1 cellular context compared by ENCODE assay signal in the genomic region with DNA sequence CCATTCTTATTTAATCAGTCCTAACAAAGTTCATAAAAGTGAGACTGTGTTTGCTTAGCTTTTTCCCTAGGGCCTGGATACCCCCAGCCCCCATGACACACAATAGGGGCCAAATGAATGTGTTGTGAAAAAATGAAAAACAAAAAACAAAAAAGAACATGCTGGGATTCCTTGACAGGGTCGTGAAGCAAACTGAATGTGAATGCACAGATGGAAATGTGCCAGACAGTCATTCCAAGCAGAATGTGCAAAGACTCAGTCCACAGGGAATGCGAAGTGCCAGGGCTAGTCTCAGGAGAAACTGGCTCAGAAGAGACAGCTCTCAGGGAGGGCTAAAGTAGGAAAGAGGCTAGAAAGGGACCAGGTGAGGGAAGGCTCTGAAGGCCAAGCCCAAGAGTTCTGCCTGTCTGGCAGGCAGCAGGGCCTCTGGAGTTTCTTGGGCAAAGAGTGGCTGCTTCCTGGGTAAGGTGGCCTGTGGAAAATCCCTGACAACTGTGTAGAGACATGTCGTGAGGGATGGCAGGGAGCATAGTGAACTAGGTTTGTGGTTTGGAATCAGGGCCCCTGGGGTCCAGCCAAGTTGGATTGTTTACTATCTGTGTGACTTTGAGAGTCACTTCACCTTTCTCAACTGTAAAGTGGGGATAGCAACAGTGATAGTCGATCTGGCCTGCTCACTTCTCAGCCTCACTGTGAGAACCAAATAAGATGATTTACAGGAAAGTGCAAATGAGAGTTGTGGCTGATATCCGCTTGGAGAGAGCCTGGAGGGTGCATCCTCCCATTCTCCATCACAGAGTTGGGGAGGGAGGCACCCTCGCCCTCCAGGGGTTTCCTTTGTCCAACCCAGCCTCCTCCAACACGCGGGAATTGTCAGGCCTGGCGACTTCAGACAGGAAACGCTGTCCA.
TF ChIP-seq lines count a peak whose summit lies in the region.

No MANE protein-coding gene starts in this region.

TF ChIP-seq in H1, 55 proteins besides CTCF, POLR2A, EP300 and RAD21:
- TF ChIP-seq BCL11A (IDR thresholded peaks at IDR 0.05; ENCODE audit: low read depth in 2 of 2, low read length in 2 of 2) (no peak), ASH2L (IDR thresholded peaks at IDR 0.05; ENCODE audit: low read length) (peak; percentile 66)
